19 cellular contexts compared by ENCODE assay signal in the genomic region with DNA sequence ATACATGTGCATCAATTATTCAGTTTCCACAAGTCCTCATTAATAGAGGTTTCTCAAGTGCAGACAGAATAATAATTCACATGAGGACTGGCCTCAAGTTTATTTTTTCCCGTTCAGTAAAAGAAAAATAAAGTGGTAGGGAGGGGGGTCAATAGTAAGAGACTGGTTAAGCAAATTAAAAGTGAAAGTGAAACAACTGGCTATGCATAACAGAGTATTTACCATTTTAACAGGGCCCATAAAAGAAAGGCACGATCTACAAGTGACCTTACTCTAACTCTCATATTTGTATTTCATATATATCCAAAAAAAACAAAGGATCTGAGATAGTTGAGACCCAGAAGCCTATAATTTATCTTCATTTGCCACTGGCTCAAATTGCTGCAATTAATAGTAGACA.
DNase-seq lines count a peak whose midpoint lies in the region; ATAC-seq and TF ChIP-seq lines count a peak whose summit lies in the region.
"Had no signal": no experiment of that assay in that cellular context is flagged by ENCODE, and none has a peak within 500 bp of the region (broad histone marks: within the 10 kb centered on the region; RNA-seq: fewer than 3 reads in every experiment).

No MANE protein-coding gene starts in this region.

- H3K27ac Mint-ChIP-seq in natural killer cell treated with Interleukin-12 subunit alpha and Interleukin-12 subunit beta and Interleukin-15 and Interleukin-18, amount 100 ng/mL, for 72 hours, result no peak overlapping the region
- H3K27ac Mint-ChIP-seq in natural killer cell (no peak overlapping the region), endodermal cell (no peak overlapping the region)

- peak overlapping the region; percentile 82 for H3K27ac ChIP-seq in RWPE2 (ENCODE audit: poor library complexity, severe bottlenecking)
- H3K27ac ChIP-seq in endodermal cell (ENCODE audit: low read depth, low read length), result no peak overlapping the region
- H3K27ac ChIP-seq: ascending aorta, uterus had no signal

- no peaks in the 10 kb centered on the region for H3K27me3 Mint-ChIP-seq in natural killer cell treated with Interleukin-12 subunit alpha and Interleukin-12 subunit beta and Interleukin-15 and Interleukin-18, amount 100 ng/mL, for 72 hours
- no peaks in the 10 kb centered on the region for H3K27me3 Mint-ChIP-seq in natural killer cell (ENCODE audit: low read depth in 2 of 2)
- H3K27me3 Mint-ChIP-seq in endodermal cell (ENCODE audit: insufficient read depth), result no peaks in the 10 kb centered on the region

- H3K4me1 ChIP-seq in RWPE2 (ENCODE audit: insufficient read depth, poor library complexity, severe bottlenecking), result peaks cover 18% of the 10 kb centered on the region
- no peaks in the 10 kb centered on the region for H3K4me1 ChIP-seq in endodermal cell (ENCODE audit: control insufficient read depth, insufficient read depth, low read length)
- H3K4me1 ChIP-seq: ascending aorta, BE2C, uterus had no signal

- no peaks in the 10 kb centered on the region for H3K9me3 ChIP-seq in RWPE2 (ENCODE audit: severe bottlenecking)
- no peaks in the 10 kb centered on the region for H3K9me3 ChIP-seq in endodermal cell (ENCODE audit: control insufficient read depth, low read length)
- H3K9me3 ChIP-seq: ascending aorta, BE2C, uterus had no signal

- H3K27me3 ChIP-seq in RWPE2 (ENCODE audit: insufficient read depth, poor library complexity, severe bottlenecking) (no peaks in the 10 kb centered on the region), endodermal cell (ENCODE audit: control insufficient read depth, insufficient read depth, low read length, poor library complexity, severe bottlenecking) (no peaks in the 10 kb centered on the region)
- H3K27me3 ChIP-seq: ascending aorta, BE2C, uterus had no signal

- intact Hi-C loops in natural killer cell (cut with micrococcal nuclease), result no loop called here

- WGBS in endodermal cell (ENCODE audit: insufficient coverage in 1 of 2, insufficient read length in 1 of 2), 2 experiments, result 90% methylated on average over 2 of the region's 2 CpGs; no CpG with 5 or more reads in 1 of the 2 experiments

- ATAC-seq in natural killer cell treated with Interleukin-12 subunit alpha and Interleukin-12 subunit beta and Interleukin-15 and Interleukin-18, amount 100 ng/mL, for 72 hours, result no peak
- ATAC-seq in natural killer cell, result no peak
- no peak for ATAC-seq in RWPE2 (ENCODE audit: low read depth)

- H3K9ac ChIP-seq in endodermal cell (ENCODE audit: extremely low read depth, low read length, poor library complexity, severe bottlenecking), result no peak overlapping the region

- no peak overlapping the region for H3K4me3 ChIP-seq in RWPE2 (ENCODE audit: severe bottlenecking)
- no peak overlapping the region for H3K4me3 ChIP-seq in endodermal cell (ENCODE audit: low read length)
- H3K4me3 ChIP-seq: lung, uterus had no signal

- peak overlapping the region; percentile 28 for H3K4me3 Mint-ChIP-seq in natural killer cell treated with Interleukin-12 subunit alpha and Interleukin-12 subunit beta and Interleukin-15 and Interleukin-18, amount 100 ng/mL, for 72 hours
- no peak overlapping the region for H3K4me3 Mint-ChIP-seq in natural killer cell
- no peak overlapping the region for H3K4me3 Mint-ChIP-seq in endodermal cell

- peaks cover 0 to 9% of the 10 kb centered on the region in 2 donors for H3K4me1 Mint-ChIP-seq in natural killer cell treated with Interleukin-12 subunit alpha and Interleukin-12 subunit beta and Interleukin-15 and Interleukin-18, amount 100 ng/mL, for 72 hours (ENCODE audit: low read depth in 2 of 2)
- H3K4me1 Mint-ChIP-seq in natural killer cell (peaks cover 0 to 7% of the 10 kb centered on the region in 2 donors), endodermal cell (no peaks in the 10 kb centered on the region)

- TF ChIP-seq CTCF in natural killer cell (IDR thresholded peaks at IDR 0.05), result no peak
- no peak for TF ChIP-seq CTCF in RWPE2 (IDR thresholded peaks at IDR 0.05; ENCODE audit: poor library complexity, severe bottlenecking)
- no peak for TF ChIP-seq CTCF in endodermal cell (conservative IDR thresholded peaks at IDR 0.05)

- no peaks in the 10 kb centered on the region for H3K9me3 Mint-ChIP-seq in natural killer cell treated with Interleukin-12 subunit alpha and Interleukin-12 subunit beta and Interleukin-15 and Interleukin-18, amount 100 ng/mL, for 72 hours
- H3K9me3 Mint-ChIP-seq in natural killer cell (peaks cover 0 to 2% of the 10 kb centered on the region in 2 donors), endodermal cell (no peaks in the 10 kb centered on the region)

- H3K36me3 Mint-ChIP-seq in natural killer cell treated with Interleukin-12 subunit alpha and Interleukin-12 subunit beta and Interleukin-15 and Interleukin-18, amount 100 ng/mL, for 72 hours, result no peaks in the 10 kb centered on the region
- H3K36me3 Mint-ChIP-seq in natural killer cell (no peaks in the 10 kb centered on the region), endodermal cell (ENCODE audit: low read depth) (no peaks in the 10 kb centered on the region)

- H3K36me3 ChIP-seq in RWPE2 (ENCODE audit: low read depth) (no peaks in the 10 kb centered on the region), endodermal cell (ENCODE audit: control insufficient read depth, insufficient read depth, low read length) (no peaks in the 10 kb centered on the region)
- H3K36me3 ChIP-seq: ascending aorta, BE2C, uterus had no signal

- DNase-seq in natural killer cell treated with Interleukin-12 subunit alpha and Interleukin-12 subunit beta and Interleukin-15 and Interleukin-18, amount 100 ng/mL, for 72 hours (ENCODE audit: low spot score), result no peak
- DNase-seq in natural killer cell (no peak), RWPE2 (ENCODE audit: low spot score) (no peak), hepatic stellate cell (ENCODE audit: low spot score) (peak; percentile 4), endodermal cell (no peak), SIG-M5 treated with dmso at 0.1 percent for 504 hours (lab: John Stamatoyannopoulos, UW; ENCODE audit: unreplicated experiment) (no peak), pons (ENCODE audit: low spot score) (no peak)
- DNase-seq in stimulated activated naive CD4-positive, alpha-beta T cell (lab: John Stamatoyannopoulos, UW), result no peak
- DNase-seq: activated CD4-positive, alpha-beta T cell treated with anti-CD3 and anti-CD28 coated beads for 4 hours; BE2C; dermis blood vessel endothelial cell; MV-4-11; NCI-H2081; NCI-H774; SIG-M5; stimulated activated naive CD4-positive, alpha-beta T cell treated with Interleukin-2 at 50 U/mL for 16 hours; uterus had no signal
